In genomic region chr2:112174383-112174782, GRCh38 we compare ENCODE assay signal across 19 cellular contexts. TPM values are rescaled to one million over a fixed set of nuclear protein-coding genes. Genes with fewer than 3 reads are reported as not detected.
DNase-seq lines count a peak whose midpoint lies in the region; ATAC-seq, FAIRE-seq and TF ChIP-seq lines count a peak whose summit lies in the region.
"Had no signal": no experiment of that assay in that cellular context is flagged by ENCODE, and none has a peak within 500 bp of the region (broad histone marks: within the 10 kb centered on the region; RNA-seq: fewer than 3 reads in every experiment).

No MANE protein-coding gene starts in this region.

- TF ChIP-seq CTCF in OCI-LY7 (conservative IDR thresholded peaks at IDR 0.05; ENCODE audit: low read length), result no peak
- no peak for TF ChIP-seq CTCF in kidney (IDR thresholded peaks at IDR 0.05; ENCODE audit: borderline replicate concordance, extremely low read depth, insufficient read depth)
- TF ChIP-seq CTCF in upper lobe of left lung (IDR thresholded peaks at IDR 0.05), result no peak

- ATAC-seq in naive thymus-derived CD4-positive, alpha-beta T cell, result no peak
- ATAC-seq in upper lobe of left lung (ENCODE audit: low FRiP score in 2 of 2), result no peak

- no peaks in the 10 kb centered on the region for H3K27me3 Mint-ChIP-seq in activated CD4-positive, alpha-beta T cell treated with anti-CD3 and anti-CD28 coated beads, Interleukin-2, amount 10 ng/mL, durations not matched to agents 24 days and 14 days
- no peaks in the 10 kb centered on the region for H3K27me3 Mint-ChIP-seq in CD4-positive, alpha-beta memory T cell
- peaks cover 0 to 5% (median 0%) of the 10 kb centered on the region in 5 donors for H3K27me3 Mint-ChIP-seq in naive thymus-derived CD4-positive, alpha-beta T cell

- no peak overlapping the region for H3K9ac ChIP-seq in kidney (ENCODE audit: low read length in 2 of 2)

- H3K36me3 Mint-ChIP-seq in activated CD4-positive, alpha-beta T cell treated with anti-CD3 and anti-CD28 coated beads, Interleukin-2, amount 10 ng/mL, durations not matched to agents 24 days and 14 days (ENCODE audit: low read depth), result no peaks in the 10 kb centered on the region
- no peaks in the 10 kb centered on the region for H3K36me3 Mint-ChIP-seq in CD4-positive, alpha-beta memory T cell
- H3K36me3 Mint-ChIP-seq in naive thymus-derived CD4-positive, alpha-beta T cell, result peaks cover 0 to under 1% (median 0%) of the 10 kb centered on the region in 5 donors

- H3K79me2 ChIP-seq in OCI-LY7 (ENCODE audit: insufficient read depth, low read depth, low read length), result no peaks in the 10 kb centered on the region

- no peak overlapping the region for H3K4me3 ChIP-seq in CD4-positive, alpha-beta memory T cell (ENCODE audit: low read length in 2 of 2)
- H3K4me3 ChIP-seq in OCI-LY7 (ENCODE audit: low read depth, low read length, poor library complexity, severe bottlenecking), result no peak overlapping the region
- no peak overlapping the region for H3K4me3 ChIP-seq in naive thymus-derived CD4-positive, alpha-beta T cell (ENCODE audit: low read length)
- H3K4me3 ChIP-seq in kidney (ENCODE audit: low read length in 2 of 2), result no peak overlapping the region
- no peak overlapping the region for H3K4me3 ChIP-seq in upper lobe of left lung
- H3K4me3 ChIP-seq: PC-9, SJSA1 had no signal

- H3K27me3 ChIP-seq in CD4-positive, alpha-beta memory T cell (ENCODE audit: insufficient read depth, low read length), result no peaks in the 10 kb centered on the region
- H3K27me3 ChIP-seq in naive thymus-derived CD4-positive, alpha-beta T cell (ENCODE audit: control insufficient read depth in 2 of 2, insufficient read depth in 2 of 2, low read length in 2 of 2), result no peaks in the 10 kb centered on the region
- H3K27me3 ChIP-seq in upper lobe of left lung, result no peaks in the 10 kb centered on the region

- CTCF ChIA-PET in CD4-positive, alpha-beta memory T cell (lab: Charles Lee; ENCODE audit: partially characterized antibody), result interaction anchor here (0.8 to 1.6 kb wide), 2 partner anchors 9 to 53 kb away, joined by 3 to 4 read pairs; no protein-coding TSS in a partner anchor
- CTCF ChIA-PET in OCI-LY7 (lab: Charles Lee; ENCODE audit: unreplicated experiment), result no interaction called here
- CTCF ChIA-PET in naive thymus-derived CD4-positive, alpha-beta T cell (lab: Charles Lee), result interaction anchor here (1.7 kb wide), 1 partner anchor 9 kb away, joined by 4 read pairs; no protein-coding TSS in a partner anchor

- peaks cover 8% of the 10 kb centered on the region for H3K4me1 ChIP-seq in CD4-positive, alpha-beta memory T cell (ENCODE audit: insufficient read depth, low read length)
- peaks cover 4% of the 10 kb centered on the region for H3K4me1 ChIP-seq in OCI-LY7 (ENCODE audit: insufficient read depth, low read length, poor library complexity, severe bottlenecking)
- H3K4me1 ChIP-seq in naive thymus-derived CD4-positive, alpha-beta T cell (ENCODE audit: control insufficient read depth in 2 of 2, insufficient read depth in 2 of 2, low read length in 2 of 2), result peaks cover 0 to 9% of the 10 kb centered on the region in 2 donors
- no peaks in the 10 kb centered on the region for H3K4me1 ChIP-seq in kidney (ENCODE audit: control insufficient read depth in 1 of 2, insufficient read depth in 1 of 2, low read depth in 1 of 2, low read length in 2 of 2)
- no peaks in the 10 kb centered on the region for H3K4me1 ChIP-seq in upper lobe of left lung
- H3K4me1 ChIP-seq: SJSA1 had no signal

- no peak for DNase-seq in activated CD4-positive, alpha-beta T cell treated with anti-CD3 and anti-CD28 coated beads, Interleukin-2, amount 10 ng/mL, durations not matched to agents 24 days and 14 days
- no peak for DNase-seq in activated CD4-positive, alpha-beta T cell treated with anti-CD3 and anti-CD28 coated beads, Interleukin-2, amount 50 U/mL, for 1 hour
- DNase-seq in CD4-positive, alpha-beta memory T cell, result no peak
- no peak for DNase-seq in OCI-LY7 (ENCODE audit: low spot score)
- no peak for DNase-seq in naive thymus-derived CD4-positive, alpha-beta T cell
- no peak for DNase-seq in kidney
- no peak for DNase-seq in NCI-H345 treated with DMSO at 0.1 percent for 48 hours (lab: John Stamatoyannopoulos, UW; ENCODE audit: unreplicated experiment)
- DNase-seq in upper lobe of left lung, result no peak
- DNase-seq: 8988T; DMS 273 treated with DMSO at 0.1 percent for 48 hours; NCI-H187 treated with DMSO at 0.1 percent for 48 hours; NCI-H446; NCI-H69; NK-92 treated with Interleukin-12 subunit alpha and Interleukin-12 subunit beta, amount 100 ng/mL, for 24 hours; PC-9 had no signal

- H2AFZ ChIP-seq in OCI-LY7 (ENCODE audit: low read length), result no peak overlapping the region
- H2AFZ ChIP-seq: PC-9 had no signal

- H3K4me1 Mint-ChIP-seq in activated CD4-positive, alpha-beta T cell treated with anti-CD3 and anti-CD28 coated beads, Interleukin-2, amount 10 ng/mL, durations not matched to agents 24 days and 14 days, result peaks cover 19% of the 10 kb centered on the region
- H3K4me1 Mint-ChIP-seq in CD4-positive, alpha-beta memory T cell, result peaks cover 10 to 28% (median 20%) of the 10 kb centered on the region in 4 donors
- H3K4me1 Mint-ChIP-seq in naive thymus-derived CD4-positive, alpha-beta T cell, result peaks cover 11 to 42% (median 22%) of the 10 kb centered on the region in 7 donors

- H3K36me3 ChIP-seq in CD4-positive, alpha-beta memory T cell (ENCODE audit: insufficient read depth, low read length), result no peaks in the 10 kb centered on the region
- H3K36me3 ChIP-seq in OCI-LY7 (ENCODE audit: insufficient read depth, low read length) (no peaks in the 10 kb centered on the region), kidney (ENCODE audit: control insufficient read depth in 1 of 2, insufficient read depth in 2 of 2, low read length in 2 of 2) (no peaks in the 10 kb centered on the region), upper lobe of left lung (no peaks in the 10 kb centered on the region)
- no peaks in the 10 kb centered on the region for H3K36me3 ChIP-seq in naive thymus-derived CD4-positive, alpha-beta T cell (ENCODE audit: control insufficient read depth in 2 of 3, insufficient read depth in 3 of 3, low read length in 3 of 3)
- H3K36me3 ChIP-seq: SJSA1 had no signal

- TF ChIP-seq EP300 in upper lobe of left lung (IDR thresholded peaks at IDR 0.05), result no peak

- no peak for FAIRE-seq in kidney (lab: Jason Lieb, UNC)
- FAIRE-seq: H1 had no signal

- peak overlapping the region; percentile 18 for H3K4me3 Mint-ChIP-seq in activated CD4-positive, alpha-beta T cell treated with anti-CD3 and anti-CD28 coated beads, Interleukin-2, amount 10 ng/mL, durations not matched to agents 24 days and 14 days
- peak overlapping the region in 7 of 8 donors; percentile 15 to 71 (median 42) for H3K4me3 Mint-ChIP-seq in CD4-positive, alpha-beta memory T cell
- peak overlapping the region in 8 of 10 donors; percentile 5 to 46 (median 37) for H3K4me3 Mint-ChIP-seq in naive thymus-derived CD4-positive, alpha-beta T cell
- H3K4me3 Mint-ChIP-seq: IgD-negative memory B cell had no signal

- H3K27ac Mint-ChIP-seq in activated CD4-positive, alpha-beta T cell treated with anti-CD3 and anti-CD28 coated beads, Interleukin-2, amount 10 ng/mL, durations not matched to agents 24 days and 14 days, result peak overlapping the region; percentile 27
- H3K27ac Mint-ChIP-seq in CD4-positive, alpha-beta memory T cell, result peak overlapping the region; percentile 3 to 80 (median 65)
- H3K27ac Mint-ChIP-seq in naive thymus-derived CD4-positive, alpha-beta T cell, result peak overlapping the region in 8 of 9 donors; percentile 39 to 84 (median 74)
- H3K27ac Mint-ChIP-seq: IgD-negative memory B cell had no signal

- peak overlapping the region; percentile 20; the same call in 1 of the 2 replicates for H3K4me2 ChIP-seq in OCI-LY7 (ENCODE audit: low read length)
- H3K4me2 ChIP-seq: PC-9 had no signal

- H3K9me2 ChIP-seq in OCI-LY7 (ENCODE audit: insufficient read depth, low read length), result no peaks in the 10 kb centered on the region

- H3K9me3 Mint-ChIP-seq in activated CD4-positive, alpha-beta T cell treated with anti-CD3 and anti-CD28 coated beads, Interleukin-2, amount 10 ng/mL, durations not matched to agents 24 days and 14 days, result no peaks in the 10 kb centered on the region
- H3K9me3 Mint-ChIP-seq in CD4-positive, alpha-beta memory T cell, result no peaks in the 10 kb centered on the region
- H3K9me3 Mint-ChIP-seq in naive thymus-derived CD4-positive, alpha-beta T cell, result peaks cover 0 to 2% (median 0%) of the 10 kb centered on the region in 11 donors
- H3K9me3 Mint-ChIP-seq: IgD-negative memory B cell had no signal

- H3K27ac ChIP-seq in CD4-positive, alpha-beta memory T cell (ENCODE audit: low read depth, low read length), result no peak overlapping the region
- H3K27ac ChIP-seq in OCI-LY7 (ENCODE audit: low read depth, low read length, poor library complexity, severe bottlenecking) (no peak overlapping the region), kidney (ENCODE audit: low read depth in 2 of 2, low read length in 2 of 2) (no peak overlapping the region), upper lobe of left lung (no peak overlapping the region)
- H3K27ac ChIP-seq in naive thymus-derived CD4-positive, alpha-beta T cell (ENCODE audit: low read depth, low read length), result no peak overlapping the region
- H3K27ac ChIP-seq: PC-9, SJSA1 had no signal

- POLR2A ChIA-PET in CD4-positive, alpha-beta memory T cell (lab: Charles Lee; ENCODE audit: partially characterized antibody), result interaction anchor here (1.3 to 2.4 kb wide), 3 partner anchors 8 to 19 kb away, joined by 3 to 14 read pairs (median 8); no protein-coding TSS in a partner anchor
- POLR2A ChIA-PET in OCI-LY7 (lab: Charles Lee), result no interaction called here
- POLR2A ChIA-PET in naive thymus-derived CD4-positive, alpha-beta T cell (lab: Charles Lee), result interaction anchor here (1.5 kb wide), 1 partner anchor 9 kb away, joined by 5 read pairs; no protein-coding TSS in a partner anchor

- H3K9me3 ChIP-seq in CD4-positive, alpha-beta memory T cell (ENCODE audit: control insufficient read depth in 1 of 2, low read length in 2 of 2), result no peaks in the 10 kb centered on the region
- H3K9me3 ChIP-seq in OCI-LY7 (ENCODE audit: low read length) (no peaks in the 10 kb centered on the region), kidney (ENCODE audit: control insufficient read depth in 1 of 2, low read length in 2 of 2) (peaks cover 0 to under 1% of the 10 kb centered on the region in 2 donors), upper lobe of left lung (no peaks in the 10 kb centered on the region)
- no peaks in the 10 kb centered on the region for H3K9me3 ChIP-seq in naive thymus-derived CD4-positive, alpha-beta T cell (ENCODE audit: control insufficient read depth in 2 of 3, low read length in 3 of 3)
- H3K9me3 ChIP-seq: SJSA1 had no signal

- H4K20me1 ChIP-seq in OCI-LY7 (ENCODE audit: insufficient read depth, low read length), result no peaks in the 10 kb centered on the region

- intact Hi-C loops in activated CD4-positive, alpha-beta T cell treated with anti-CD3 and anti-CD28 coated beads, Interleukin-2, amount 10 ng/mL, durations not matched to agents 24 days and 14 days (cut with micrococcal nuclease), result no loop called here
- intact Hi-C loops in CD4-positive, alpha-beta memory T cell (cut with micrococcal nuclease), result loop anchor here (2.0 kb wide), 1 partner anchor 18 kb away; no protein-coding TSS in a partner anchor
- intact Hi-C loops in OCI-LY7 (cut with micrococcal nuclease; ENCODE audit: unreplicated experiment) (no loop called here), kidney (cut with DNase I) (no loop called here)
- intact Hi-C loops in naive thymus-derived CD4-positive, alpha-beta T cell (cut with micrococcal nuclease), result loop anchor here in 1 of 2 donors (1.0 kb wide), 1 partner anchor 8 kb away; no protein-coding TSS in a partner anchor

- WGBS in upper lobe of left lung, 2 donors, result 80 to 83% methylated on average over 4 of the region's 4 CpGs

- BruUV-seq in OCI-LY7 (replicated peaks; lab: Mats Ljungman, UMichigan), result no TSS peak

- no peak for TF ChIP-seq POLR2A in upper lobe of left lung (IDR thresholded peaks at IDR 0.05)

RNA-seq across cellular contexts. Expression of gene FBLN7, which starts 36.2 kb away (rescaled TPM):
- total RNA-seq in activated CD4-positive, alpha-beta T cell treated with anti-CD3 and anti-CD28 coated beads, Interleukin-2, amount 10 ng/mL, durations not matched to agents 24 days and 14 days, result 26.8 and 28.7 TPM in 2 replicates
- total RNA-seq in CD4-positive, alpha-beta memory T cell, result 10 to 100 TPM; 34.3 to 37.0 TPM
- 10 to 100 TPM; 29.3 to 41.2 TPM for polyA plus RNA-seq in CD4-positive, alpha-beta memory T cell
- not detected in 2 replicates for total RNA-seq in OCI-LY7 (2014; rRNA removed; shearing (Covaris generic))
- total RNA-seq in OCI-LY7 (2022) (0.25 TPM in 1 of 2 replicates, not detected in the other), kidney (4.6 TPM), upper lobe of left lung (1 to 10 TPM in 5 of 6 donors, not detected in 1; 2.0 to 6.9 (median 4.0) TPM)
- 10 to 100 TPM; 12.1 to 36.3 (median 20.5) TPM for total RNA-seq in naive thymus-derived CD4-positive, alpha-beta T cell
- polyA plus RNA-seq in naive thymus-derived CD4-positive, alpha-beta T cell, result 10 to 100 TPM; 21.0 to 29.0 TPM
- polyA plus RNA-seq in kidney (ENCODE audit: insufficient read depth, low read depth, low replicate concordance), result 0.71 TPM
- total RNA-seq: Daoy, SJSA1 had no signal
